ENCODE assay signal across 21 cellular contexts in genomic region chr22:48677168-48677520, GRCh38.
DNase-seq lines count a peak whose midpoint lies in the region; ATAC-seq and TF ChIP-seq lines count a peak whose summit lies in the region.
"Had no signal": no experiment of that assay in that cellular context is flagged by ENCODE, and none has a peak within 500 bp of the region (broad histone marks: within the 10 kb centered on the region; RNA-seq: fewer than 3 reads in every experiment).

No MANE protein-coding gene starts in this region.

- no peaks in the 10 kb centered on the region for H3K79me2 ChIP-seq in PC-9 (ENCODE audit: low read depth)

- no peaks in the 10 kb centered on the region for H3K4me1 Mint-ChIP-seq in chondrocyte (ENCODE audit: low read depth)
- H3K4me1 Mint-ChIP-seq: CD4-positive, CD25-positive, alpha-beta regulatory T cell had no signal

- no peak overlapping the region for H4K8ac ChIP-seq in neuronal stem cell (ENCODE audit: low read depth, low read length)

- H3K9me3 Mint-ChIP-seq in chondrocyte (ENCODE audit: low read depth), result peaks cover 17% of the 10 kb centered on the region

- no peak overlapping the region for H3K4ac ChIP-seq in neuronal stem cell (ENCODE audit: low read length)

- H3K23ac ChIP-seq in neuronal stem cell (ENCODE audit: low read depth, low read length, poor library complexity), result no peak overlapping the region

- no peak overlapping the region for H2AFZ ChIP-seq in neuronal stem cell (ENCODE audit: low read length)
- no peak overlapping the region for H2AFZ ChIP-seq in PC-9
- H2AFZ ChIP-seq: GM23248 had no signal

- POLR2A ChIA-PET in PC-9 (lab: Charles Lee; ENCODE audit: unreplicated experiment), result no interaction called here

- intact Hi-C loops in left cardiac atrium (cut with DNase I) (no loop called here), Right ventricle myocardium inferior (cut with DNase I) (no loop called here), PC-9 (cut with micrococcal nuclease; ENCODE audit: unreplicated experiment) (no loop called here)

- peaks cover 10% of the 10 kb centered on the region; the same call in 1 of the 2 replicates for H3K36me3 ChIP-seq in BLaER1
- no peaks in the 10 kb centered on the region for H3K36me3 ChIP-seq in neuronal stem cell (replicated peaks in 1 of 2; ENCODE audit: control insufficient read depth in 2 of 2, insufficient read depth in 2 of 2, low read length in 2 of 2)
- no peaks in the 10 kb centered on the region for H3K36me3 ChIP-seq in PC-9 (ENCODE audit: low read depth)
- H3K36me3 ChIP-seq: BE2C had no signal

- no peak overlapping the region; the same call in 1 of the 2 replicates for H3K4me3 ChIP-seq in BLaER1
- H3K4me3 ChIP-seq in neuronal stem cell (ENCODE audit: low read length in 2 of 2), result no peak overlapping the region
- H3K4me3 ChIP-seq in PC-9, result no peak overlapping the region
- H3K4me3 ChIP-seq: A549, GM23248 had no signal

- no peak overlapping the region for H3K27ac Mint-ChIP-seq in chondrocyte (ENCODE audit: unreplicated experiment)
- H3K27ac Mint-ChIP-seq: CD4-positive, CD25-positive, alpha-beta regulatory T cell; CD8-positive, alpha-beta T cell had no signal

- no TSS peak for BruUV-seq in PC-9 (replicated peaks; lab: Mats Ljungman, UMichigan)

- no peak overlapping the region for H3K14ac ChIP-seq in neuronal stem cell (ENCODE audit: low read length)

- H3F3A ChIP-seq in PC-9 (ENCODE audit: insufficient read depth, low read depth), result no peaks in the 10 kb centered on the region

- no peak for ATAC-seq in left cardiac atrium
- ATAC-seq in Right ventricle myocardium inferior, result no peak
- no peak for ATAC-seq in GM21619 (IDR thresholded peaks at IDR 0.05; ENCODE audit: unreplicated experiment)
- ATAC-seq: A549; CD8-positive, alpha-beta T cell; HCT116 had no signal

- H3K9me3 ChIP-seq in BLaER1, result peaks cover 23% of the 10 kb centered on the region
- peaks cover 2 to 5% of the 10 kb centered on the region in 2 donors for H3K9me3 ChIP-seq in neuronal stem cell (replicated peaks in 1 of 2; ENCODE audit: control insufficient read depth in 2 of 2, insufficient read depth in 1 of 2, low read depth in 1 of 2, low read length in 2 of 2)
- H3K9me3 ChIP-seq in PC-9 (ENCODE audit: insufficient read depth, low read depth), result no peaks in the 10 kb centered on the region
- H3K9me3 ChIP-seq: A549 had no signal

- H3K4me1 ChIP-seq in BLaER1 (peaks cover 44% of the 10 kb centered on the region), neuronal stem cell (ENCODE audit: control insufficient read depth in 2 of 2, insufficient read depth in 1 of 2, low read depth in 1 of 2, low read length in 2 of 2) (no peaks in the 10 kb centered on the region), PC-9 (replicated peaks; ENCODE audit: insufficient read depth) (no peaks in the 10 kb centered on the region)
- H3K4me1 ChIP-seq: A549, BE2C, Caco-2 had no signal

- no peak overlapping the region for H4K91ac ChIP-seq in neuronal stem cell (ENCODE audit: low read depth, low read length, poor library complexity)

- no peak overlapping the region for H2BK12ac ChIP-seq in neuronal stem cell (ENCODE audit: low read length)

- TF ChIP-seq CTCF in chondrocyte (IDR thresholded peaks at IDR 0.05), result no peak
- TF ChIP-seq CTCF in PC-9 (conservative IDR thresholded peaks at IDR 0.05), result no peak

- H2AK5ac ChIP-seq in neuronal stem cell (ENCODE audit: low read depth, low read length), result no peak overlapping the region

- no peak overlapping the region for H2BK120ac ChIP-seq in neuronal stem cell (ENCODE audit: low read depth, low read length)

- WGBS in neuronal stem cell (ENCODE audit: extremely low coverage in 2 of 2, insufficient read length in 2 of 2, insufficient replicate concordance in 1 of 2), 2 donors, result no CpG with 5 or more reads among the region's 17 CpGs

- no peaks in the 10 kb centered on the region for H4K20me1 ChIP-seq in BLaER1
- H4K20me1 ChIP-seq in PC-9 (ENCODE audit: insufficient read depth), result peaks cover 4% of the 10 kb centered on the region; the same call in 1 of the 2 replicates

- peaks cover 8% of the 10 kb centered on the region for H3K36me3 Mint-ChIP-seq in chondrocyte (ENCODE audit: low read depth)
- H3K36me3 Mint-ChIP-seq: CD4-positive, CD25-positive, alpha-beta regulatory T cell; CD8-positive, alpha-beta T cell had no signal

- H2BK5ac ChIP-seq in neuronal stem cell (ENCODE audit: low read length), result no peak overlapping the region

- no peak overlapping the region for H3K4me3 Mint-ChIP-seq in chondrocyte (ENCODE audit: unreplicated experiment)
- H3K4me3 Mint-ChIP-seq: CD4-positive, CD25-positive, alpha-beta regulatory T cell; CD8-positive, alpha-beta T cell had no signal

- CTCF ChIA-PET in PC-9 (lab: Charles Lee), result no interaction called here

- peak overlapping the region; percentile 19 for H3K18ac ChIP-seq in neuronal stem cell (ENCODE audit: low read length)

- H3K9ac ChIP-seq in BLaER1 (no peak overlapping the region), neuronal stem cell (ENCODE audit: low read depth, low read length, poor library complexity) (no peak overlapping the region)
- H3K9ac ChIP-seq: GM23248 had no signal

- H2BK15ac ChIP-seq in neuronal stem cell (ENCODE audit: low read length), result no peak overlapping the region

- no peaks in the 10 kb centered on the region for H3K27me3 Mint-ChIP-seq in chondrocyte (ENCODE audit: low read depth)
- H3K27me3 Mint-ChIP-seq: CD4-positive, CD25-positive, alpha-beta regulatory T cell had no signal

- peak overlapping the region; percentile 86 for H3K4me2 ChIP-seq in BLaER1
- H3K4me2 ChIP-seq in neuronal stem cell (ENCODE audit: insufficient read depth, low read length, poor library complexity, severe bottlenecking), result no peak overlapping the region
- no peak overlapping the region for H3K4me2 ChIP-seq in PC-9
- H3K4me2 ChIP-seq: A549 had no signal

- DNase-seq in left cardiac atrium (peak; percentile 9), Right ventricle myocardium inferior (ENCODE audit: missing footprints) (no peak), chondrocyte (ENCODE audit: low spot score) (peak; percentile 85), neuronal stem cell (ENCODE audit: low spot score) (no peak), PC-9 (no peak)
- DNase-seq: 8988T; ACHN; AML-193; BE2C; Caco-2; CD4-positive, CD25-positive, alpha-beta regulatory T cell; CD8-positive, alpha-beta T cell; DMS153; DND-41; GM23248; H9 had no signal

- H3K27ac ChIP-seq in BLaER1 (peak overlapping the region; percentile 83), neuronal stem cell (replicated peaks; ENCODE audit: low read length) (no peak overlapping the region), PC-9 (no peak overlapping the region)
- H3K27ac ChIP-seq: A549, C4-2B, GM23248 had no signal

- no peaks in the 10 kb centered on the region for H3K27me3 ChIP-seq in BLaER1
- no peaks in the 10 kb centered on the region for H3K27me3 ChIP-seq in neuronal stem cell (ENCODE audit: control insufficient read depth in 3 of 3, insufficient read depth in 3 of 3, low read depth in 1 of 3, low read length in 3 of 3)
- peaks cover 91% of the 10 kb centered on the region for H3K27me3 ChIP-seq in PC-9 (ENCODE audit: insufficient read depth, low read depth)
- H3K27me3 ChIP-seq: BE2C had no signal

- peaks cover 2% of the 10 kb centered on the region for H3K79me1 ChIP-seq in neuronal stem cell (ENCODE audit: low read depth, low read length)

- no peaks in the 10 kb centered on the region for H3K9me2 ChIP-seq in PC-9 (ENCODE audit: insufficient read depth)

Comparison
In these comparisons a context has a peak if more than half of its experiments do, and no peak if none do; other contexts are left out.
1. DNase-seq: peak in left cardiac atrium (single experiment) and chondrocyte (single experiment); none in Right ventricle myocardium inferior (single experiment), neuronal stem cell (single experiment) and PC-9 (0 of 2).